Comparison of ENCODE assay signal across 1 cellular context in the genomic region with DNA sequence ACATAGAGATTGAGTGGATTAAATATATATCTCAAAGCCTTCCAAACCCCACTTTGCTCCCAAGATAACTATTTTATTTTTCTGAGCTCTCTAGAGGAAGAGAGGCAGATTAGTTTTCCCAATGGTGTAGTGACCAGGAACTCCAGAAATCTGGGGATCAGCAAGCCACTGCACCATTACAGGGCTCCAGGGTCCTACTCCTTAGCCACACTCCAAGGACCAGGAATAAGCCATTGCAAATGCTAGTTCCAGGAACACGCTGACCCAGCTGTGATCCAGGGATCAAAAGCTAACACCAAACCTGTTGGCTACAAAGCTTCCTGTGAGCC.
TF ChIP-seq lines count a peak whose summit lies in the region.

No MANE protein-coding gene starts in this region.

TF ChIP-seq in K562, 482 proteins besides CTCF, POLR2A, EP300 and RAD21 (continued from another document and continues in another):
- TF ChIP-seq ZNF24 (IDR thresholded peaks at IDR 0.05), result no peak
- TF ChIP-seq STAT5B (CRISPR knock-in tag; IDR thresholded peaks at IDR 0.05), result no peak
- peak; percentile 11; the same call in 1 of the 2 replicates for TF ChIP-seq ZNF324 (CRISPR knock-in tag; IDR thresholded peaks at IDR 0.05)
- no peak for TF ChIP-seq ZFPM2 (CRISPR knock-in tag; IDR thresholded peaks at IDR 0.05)
- TF ChIP-seq ZNF347 (CRISPR knock-in tag; IDR thresholded peaks at IDR 0.05; ENCODE audit: low read depth), result no peak
- TF ChIP-seq JUNB (CRISPR knock-in tag; conservative IDR thresholded peaks at IDR 0.05), result no peak
- TF ChIP-seq, protein P1, sequence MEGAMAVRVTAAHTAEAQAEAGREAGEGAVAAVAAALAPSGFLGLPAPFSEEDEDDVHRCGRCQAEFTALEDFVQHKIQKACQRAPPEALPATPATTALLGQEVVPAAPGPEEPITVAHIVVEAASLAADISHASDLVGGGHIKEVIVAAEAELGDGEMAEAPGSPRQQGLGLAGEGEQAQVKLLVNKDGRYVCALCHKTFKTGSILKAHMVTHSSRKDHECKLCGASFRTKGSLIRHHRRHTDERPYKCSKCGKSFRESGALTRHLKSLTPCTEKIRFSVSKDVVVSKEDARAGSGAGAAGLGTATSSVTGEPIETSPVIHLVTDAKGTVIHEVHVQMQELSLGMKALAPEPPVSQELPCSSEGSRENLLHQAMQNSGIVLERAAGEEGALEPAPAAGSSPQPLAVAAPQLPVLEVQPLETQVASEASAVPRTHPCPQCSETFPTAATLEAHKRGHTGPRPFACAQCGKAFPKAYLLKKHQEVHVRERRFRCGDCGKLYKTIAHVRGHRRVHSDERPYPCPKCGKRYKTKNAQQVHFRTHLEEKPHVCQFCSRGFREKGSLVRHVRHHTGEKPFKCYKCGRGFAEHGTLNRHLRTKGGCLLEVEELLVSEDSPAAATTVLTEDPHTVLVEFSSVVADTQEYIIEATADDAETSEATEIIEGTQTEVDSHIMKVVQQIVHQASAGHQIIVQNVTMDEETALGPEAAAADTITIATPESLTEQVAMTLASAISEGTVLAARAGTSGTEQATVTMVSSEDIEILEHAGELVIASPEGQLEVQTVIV (CRISPR knock-in tag; IDR thresholded peaks at IDR 0.05; ENCODE audit: borderline replicate concordance), result no peak
- TF ChIP-seq SMAD2 (IDR thresholded peaks at IDR 0.05; ENCODE audit: low read depth, low read length), result no peak
- peak; percentile 46; the same call in 1 of the 2 replicates for TF ChIP-seq BRD4 (IDR thresholded peaks at IDR 0.05)
- TF ChIP-seq, protein P2, sequence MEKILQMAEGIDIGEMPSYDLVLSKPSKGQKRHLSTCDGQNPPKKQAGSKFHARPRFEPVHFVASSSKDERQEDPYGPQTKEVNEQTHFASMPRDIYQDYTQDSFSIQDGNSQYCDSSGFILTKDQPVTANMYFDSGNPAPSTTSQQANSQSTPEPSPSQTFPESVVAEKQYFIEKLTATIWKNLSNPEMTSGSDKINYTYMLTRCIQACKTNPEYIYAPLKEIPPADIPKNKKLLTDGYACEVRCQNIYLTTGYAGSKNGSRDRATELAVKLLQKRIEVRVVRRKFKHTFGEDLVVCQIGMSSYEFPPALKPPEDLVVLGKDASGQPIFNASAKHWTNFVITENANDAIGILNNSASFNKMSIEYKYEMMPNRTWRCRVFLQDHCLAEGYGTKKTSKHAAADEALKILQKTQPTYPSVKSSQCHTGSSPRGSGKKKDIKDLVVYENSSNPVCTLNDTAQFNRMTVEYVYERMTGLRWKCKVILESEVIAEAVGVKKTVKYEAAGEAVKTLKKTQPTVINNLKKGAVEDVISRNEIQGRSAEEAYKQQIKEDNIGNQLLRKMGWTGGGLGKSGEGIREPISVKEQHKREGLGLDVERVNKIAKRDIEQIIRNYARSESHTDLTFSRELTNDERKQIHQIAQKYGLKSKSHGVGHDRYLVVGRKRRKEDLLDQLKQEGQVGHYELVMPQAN (IDR thresholded peaks at IDR 0.05; ENCODE audit: borderline replicate concordance), result no peak
- TF ChIP-seq, protein P3, sequence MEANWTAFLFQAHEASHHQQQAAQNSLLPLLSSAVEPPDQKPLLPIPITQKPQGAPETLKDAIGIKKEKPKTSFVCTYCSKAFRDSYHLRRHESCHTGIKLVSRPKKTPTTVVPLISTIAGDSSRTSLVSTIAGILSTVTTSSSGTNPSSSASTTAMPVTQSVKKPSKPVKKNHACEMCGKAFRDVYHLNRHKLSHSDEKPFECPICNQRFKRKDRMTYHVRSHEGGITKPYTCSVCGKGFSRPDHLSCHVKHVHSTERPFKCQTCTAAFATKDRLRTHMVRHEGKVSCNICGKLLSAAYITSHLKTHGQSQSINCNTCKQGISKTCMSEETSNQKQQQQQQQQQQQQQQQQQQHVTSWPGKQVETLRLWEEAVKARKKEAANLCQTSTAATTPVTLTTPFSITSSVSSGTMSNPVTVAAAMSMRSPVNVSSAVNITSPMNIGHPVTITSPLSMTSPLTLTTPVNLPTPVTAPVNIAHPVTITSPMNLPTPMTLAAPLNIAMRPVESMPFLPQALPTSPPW (CRISPR knock-in tag; IDR thresholded peaks at IDR 0.05), result no peak
- no peak for TF ChIP-seq SMC3 (conservative IDR thresholded peaks at IDR 0.05; ENCODE audit: insufficient read depth, low read depth, low read length)
- no peak for TF ChIP-seq HLTF (IDR thresholded peaks at IDR 0.05)
- no peak for TF ChIP-seq KLF1 (tag; IDR thresholded peaks at IDR 0.05)
- TF ChIP-seq, protein P4, sequence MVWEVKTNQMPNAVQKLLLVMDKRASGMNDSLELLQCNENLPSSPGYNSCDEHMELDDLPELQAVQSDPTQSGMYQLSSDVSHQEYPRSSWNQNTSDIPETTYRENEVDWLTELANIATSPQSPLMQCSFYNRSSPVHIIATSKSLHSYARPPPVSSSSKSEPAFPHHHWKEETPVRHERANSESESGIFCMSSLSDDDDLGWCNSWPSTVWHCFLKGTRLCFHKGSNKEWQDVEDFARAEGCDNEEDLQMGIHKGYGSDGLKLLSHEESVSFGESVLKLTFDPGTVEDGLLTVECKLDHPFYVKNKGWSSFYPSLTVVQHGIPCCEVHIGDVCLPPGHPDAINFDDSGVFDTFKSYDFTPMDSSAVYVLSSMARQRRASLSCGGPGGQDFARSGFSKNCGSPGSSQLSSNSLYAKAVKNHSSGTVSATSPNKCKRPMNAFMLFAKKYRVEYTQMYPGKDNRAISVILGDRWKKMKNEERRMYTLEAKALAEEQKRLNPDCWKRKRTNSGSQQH (CRISPR knock-in tag; IDR thresholded peaks at IDR 0.05), result no peak
- TF ChIP-seq, protein P5, sequence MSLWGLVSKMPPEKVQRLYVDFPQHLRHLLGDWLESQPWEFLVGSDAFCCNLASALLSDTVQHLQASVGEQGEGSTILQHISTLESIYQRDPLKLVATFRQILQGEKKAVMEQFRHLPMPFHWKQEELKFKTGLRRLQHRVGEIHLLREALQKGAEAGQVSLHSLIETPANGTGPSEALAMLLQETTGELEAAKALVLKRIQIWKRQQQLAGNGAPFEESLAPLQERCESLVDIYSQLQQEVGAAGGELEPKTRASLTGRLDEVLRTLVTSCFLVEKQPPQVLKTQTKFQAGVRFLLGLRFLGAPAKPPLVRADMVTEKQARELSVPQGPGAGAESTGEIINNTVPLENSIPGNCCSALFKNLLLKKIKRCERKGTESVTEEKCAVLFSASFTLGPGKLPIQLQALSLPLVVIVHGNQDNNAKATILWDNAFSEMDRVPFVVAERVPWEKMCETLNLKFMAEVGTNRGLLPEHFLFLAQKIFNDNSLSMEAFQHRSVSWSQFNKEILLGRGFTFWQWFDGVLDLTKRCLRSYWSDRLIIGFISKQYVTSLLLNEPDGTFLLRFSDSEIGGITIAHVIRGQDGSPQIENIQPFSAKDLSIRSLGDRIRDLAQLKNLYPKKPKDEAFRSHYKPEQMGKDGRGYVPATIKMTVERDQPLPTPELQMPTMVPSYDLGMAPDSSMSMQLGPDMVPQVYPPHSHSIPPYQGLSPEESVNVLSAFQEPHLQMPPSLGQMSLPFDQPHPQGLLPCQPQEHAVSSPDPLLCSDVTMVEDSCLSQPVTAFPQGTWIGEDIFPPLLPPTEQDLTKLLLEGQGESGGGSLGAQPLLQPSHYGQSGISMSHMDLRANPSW (CRISPR knock-in tag; IDR thresholded peaks at IDR 0.05), result peak; percentile 55; the same call in 1 of the 2 replicates
- TF ChIP-seq ZNF668 (CRISPR knock-in tag; IDR thresholded peaks at IDR 0.05), result no peak
- TF ChIP-seq MIER1 (IDR thresholded peaks at IDR 0.05; ENCODE audit: low read depth), result no peak
- no peak for TF ChIP-seq SMARCE1 (IDR thresholded peaks at IDR 0.05)
- TF ChIP-seq ETV5 (CRISPR knock-in tag; IDR thresholded peaks at IDR 0.05; ENCODE audit: low read depth), result 0 out of 2 replicates have a peak, but pooled peaks have one; percentile 67
- no peak for TF ChIP-seq BMI1 (IDR thresholded peaks at IDR 0.05; ENCODE audit: low read length)
- no peak for TF ChIP-seq CHD2 (IDR thresholded peaks at IDR 0.05; ENCODE audit: low read depth, low read length)
- TF ChIP-seq, protein P6, sequence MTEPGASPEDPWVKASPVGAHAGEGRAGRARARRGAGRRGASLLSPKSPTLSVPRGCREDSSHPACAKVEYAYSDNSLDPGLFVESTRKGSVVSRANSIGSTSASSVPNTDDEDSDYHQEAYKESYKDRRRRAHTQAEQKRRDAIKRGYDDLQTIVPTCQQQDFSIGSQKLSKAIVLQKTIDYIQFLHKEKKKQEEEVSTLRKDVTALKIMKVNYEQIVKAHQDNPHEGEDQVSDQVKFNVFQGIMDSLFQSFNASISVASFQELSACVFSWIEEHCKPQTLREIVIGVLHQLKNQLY (CRISPR knock-in tag; conservative IDR thresholded peaks at IDR 0.05), result no peak
- TF ChIP-seq MCM5 (IDR thresholded peaks at IDR 0.05; ENCODE audit: low read depth), result no peak
- TF ChIP-seq POLR2H (tag; IDR thresholded peaks at IDR 0.05; ENCODE audit: low read depth), result no peak
- TF ChIP-seq, protein P7, sequence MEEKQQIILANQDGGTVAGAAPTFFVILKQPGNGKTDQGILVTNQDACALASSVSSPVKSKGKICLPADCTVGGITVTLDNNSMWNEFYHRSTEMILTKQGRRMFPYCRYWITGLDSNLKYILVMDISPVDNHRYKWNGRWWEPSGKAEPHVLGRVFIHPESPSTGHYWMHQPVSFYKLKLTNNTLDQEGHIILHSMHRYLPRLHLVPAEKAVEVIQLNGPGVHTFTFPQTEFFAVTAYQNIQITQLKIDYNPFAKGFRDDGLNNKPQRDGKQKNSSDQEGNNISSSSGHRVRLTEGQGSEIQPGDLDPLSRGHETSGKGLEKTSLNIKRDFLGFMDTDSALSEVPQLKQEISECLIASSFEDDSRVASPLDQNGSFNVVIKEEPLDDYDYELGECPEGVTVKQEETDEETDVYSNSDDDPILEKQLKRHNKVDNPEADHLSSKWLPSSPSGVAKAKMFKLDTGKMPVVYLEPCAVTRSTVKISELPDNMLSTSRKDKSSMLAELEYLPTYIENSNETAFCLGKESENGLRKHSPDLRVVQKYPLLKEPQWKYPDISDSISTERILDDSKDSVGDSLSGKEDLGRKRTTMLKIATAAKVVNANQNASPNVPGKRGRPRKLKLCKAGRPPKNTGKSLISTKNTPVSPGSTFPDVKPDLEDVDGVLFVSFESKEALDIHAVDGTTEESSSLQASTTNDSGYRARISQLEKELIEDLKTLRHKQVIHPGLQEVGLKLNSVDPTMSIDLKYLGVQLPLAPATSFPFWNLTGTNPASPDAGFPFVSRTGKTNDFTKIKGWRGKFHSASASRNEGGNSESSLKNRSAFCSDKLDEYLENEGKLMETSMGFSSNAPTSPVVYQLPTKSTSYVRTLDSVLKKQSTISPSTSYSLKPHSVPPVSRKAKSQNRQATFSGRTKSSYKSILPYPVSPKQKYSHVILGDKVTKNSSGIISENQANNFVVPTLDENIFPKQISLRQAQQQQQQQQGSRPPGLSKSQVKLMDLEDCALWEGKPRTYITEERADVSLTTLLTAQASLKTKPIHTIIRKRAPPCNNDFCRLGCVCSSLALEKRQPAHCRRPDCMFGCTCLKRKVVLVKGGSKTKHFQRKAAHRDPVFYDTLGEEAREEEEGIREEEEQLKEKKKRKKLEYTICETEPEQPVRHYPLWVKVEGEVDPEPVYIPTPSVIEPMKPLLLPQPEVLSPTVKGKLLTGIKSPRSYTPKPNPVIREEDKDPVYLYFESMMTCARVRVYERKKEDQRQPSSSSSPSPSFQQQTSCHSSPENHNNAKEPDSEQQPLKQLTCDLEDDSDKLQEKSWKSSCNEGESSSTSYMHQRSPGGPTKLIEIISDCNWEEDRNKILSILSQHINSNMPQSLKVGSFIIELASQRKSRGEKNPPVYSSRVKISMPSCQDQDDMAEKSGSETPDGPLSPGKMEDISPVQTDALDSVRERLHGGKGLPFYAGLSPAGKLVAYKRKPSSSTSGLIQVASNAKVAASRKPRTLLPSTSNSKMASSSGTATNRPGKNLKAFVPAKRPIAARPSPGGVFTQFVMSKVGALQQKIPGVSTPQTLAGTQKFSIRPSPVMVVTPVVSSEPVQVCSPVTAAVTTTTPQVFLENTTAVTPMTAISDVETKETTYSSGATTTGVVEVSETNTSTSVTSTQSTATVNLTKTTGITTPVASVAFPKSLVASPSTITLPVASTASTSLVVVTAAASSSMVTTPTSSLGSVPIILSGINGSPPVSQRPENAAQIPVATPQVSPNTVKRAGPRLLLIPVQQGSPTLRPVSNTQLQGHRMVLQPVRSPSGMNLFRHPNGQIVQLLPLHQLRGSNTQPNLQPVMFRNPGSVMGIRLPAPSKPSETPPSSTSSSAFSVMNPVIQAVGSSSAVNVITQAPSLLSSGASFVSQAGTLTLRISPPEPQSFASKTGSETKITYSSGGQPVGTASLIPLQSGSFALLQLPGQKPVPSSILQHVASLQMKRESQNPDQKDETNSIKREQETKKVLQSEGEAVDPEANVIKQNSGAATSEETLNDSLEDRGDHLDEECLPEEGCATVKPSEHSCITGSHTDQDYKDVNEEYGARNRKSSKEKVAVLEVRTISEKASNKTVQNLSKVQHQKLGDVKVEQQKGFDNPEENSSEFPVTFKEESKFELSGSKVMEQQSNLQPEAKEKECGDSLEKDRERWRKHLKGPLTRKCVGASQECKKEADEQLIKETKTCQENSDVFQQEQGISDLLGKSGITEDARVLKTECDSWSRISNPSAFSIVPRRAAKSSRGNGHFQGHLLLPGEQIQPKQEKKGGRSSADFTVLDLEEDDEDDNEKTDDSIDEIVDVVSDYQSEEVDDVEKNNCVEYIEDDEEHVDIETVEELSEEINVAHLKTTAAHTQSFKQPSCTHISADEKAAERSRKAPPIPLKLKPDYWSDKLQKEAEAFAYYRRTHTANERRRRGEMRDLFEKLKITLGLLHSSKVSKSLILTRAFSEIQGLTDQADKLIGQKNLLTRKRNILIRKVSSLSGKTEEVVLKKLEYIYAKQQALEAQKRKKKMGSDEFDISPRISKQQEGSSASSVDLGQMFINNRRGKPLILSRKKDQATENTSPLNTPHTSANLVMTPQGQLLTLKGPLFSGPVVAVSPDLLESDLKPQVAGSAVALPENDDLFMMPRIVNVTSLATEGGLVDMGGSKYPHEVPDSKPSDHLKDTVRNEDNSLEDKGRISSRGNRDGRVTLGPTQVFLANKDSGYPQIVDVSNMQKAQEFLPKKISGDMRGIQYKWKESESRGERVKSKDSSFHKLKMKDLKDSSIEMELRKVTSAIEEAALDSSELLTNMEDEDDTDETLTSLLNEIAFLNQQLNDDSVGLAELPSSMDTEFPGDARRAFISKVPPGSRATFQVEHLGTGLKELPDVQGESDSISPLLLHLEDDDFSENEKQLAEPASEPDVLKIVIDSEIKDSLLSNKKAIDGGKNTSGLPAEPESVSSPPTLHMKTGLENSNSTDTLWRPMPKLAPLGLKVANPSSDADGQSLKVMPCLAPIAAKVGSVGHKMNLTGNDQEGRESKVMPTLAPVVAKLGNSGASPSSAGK (IDR thresholded peaks at IDR 0.05), result no peak
- TF ChIP-seq ZNF354B (CRISPR knock-in tag; IDR thresholded peaks at IDR 0.05), result 0 out of 2 replicates have a peak, but pooled peaks have one; percentile 3
- no peak for TF ChIP-seq ZNF175 (CRISPR knock-in tag; IDR thresholded peaks at IDR 0.05; ENCODE audit: low read depth)
- TF ChIP-seq MAFK (IDR thresholded peaks at IDR 0.05; ENCODE audit: low read length), result no peak
- no peak for TF ChIP-seq TAF7 (tag; IDR thresholded peaks at IDR 0.05)
